ENCODE assay signal across 30 cellular contexts in genomic region chrX:139851730-139852129, GRCh38.
DNase-seq lines count a peak whose midpoint lies in the region; ATAC-seq and TF ChIP-seq lines count a peak whose summit lies in the region.
"Had no signal": no experiment of that assay in that cellular context is flagged by ENCODE, and none has a peak within 500 bp of the region (broad histone marks: within the 10 kb centered on the region; RNA-seq: fewer than 3 reads in every experiment).

No MANE protein-coding gene starts in this region.

- H3K4me2 ChIP-seq in mesendoderm (ENCODE audit: low read length): no peak overlapping the region

- H3K4ac ChIP-seq in mesendoderm (ENCODE audit: low read depth, low read length): no peak overlapping the region

- peaks cover 2% of the 10 kb centered on the region for H3K79me1 ChIP-seq in mesendoderm (ENCODE audit: low read length)

- ATAC-seq in SK-N-SH treated with all-trans-retinoic acid at 6 μM for 48 hours: peak; percentile 38; the same call in 2 of the 3 replicates
- no peak for ATAC-seq in HG02610 (IDR thresholded peaks at IDR 0.05; ENCODE audit: unreplicated experiment)
- ATAC-seq: heart right ventricle; mucosa of descending colon; natural killer cell; Panc1; stimulated activated naive B cell treated with anti-CD40 and anti-IgM and Interleukin-4, amounts not matched to agents 10 μg/mL and 1 μg/mL and 100 μg/mL, for 72 hours; upper lobe of right lung had no signal

- no peak overlapping the region for H3K18ac ChIP-seq in mesendoderm (ENCODE audit: low read length)

- H3K9me3 ChIP-seq in tibial nerve: no peaks in the 10 kb centered on the region
- H3K9me3 ChIP-seq: heart right ventricle, mucosa of descending colon, suprapubic skin, upper lobe of right lung had no signal

- no peak for TF ChIP-seq EP300 in tibial nerve (IDR thresholded peaks at IDR 0.05)

- no peak overlapping the region for H2BK120ac ChIP-seq in mesendoderm (ENCODE audit: low read depth, low read length)

- no peak for TF ChIP-seq CTCF in fibroblast of mammary gland (conservative IDR thresholded peaks at IDR 0.05; ENCODE audit: control insufficient read depth, insufficient read depth, low read depth, low read length)
- no peak for TF ChIP-seq CTCF in tibial nerve (IDR thresholded peaks at IDR 0.05)

- H2BK15ac ChIP-seq in mesendoderm (replicated peaks; ENCODE audit: low read depth): no peak overlapping the region

- H2BK5ac ChIP-seq in mesendoderm (ENCODE audit: low read length): no peak overlapping the region

- H3K27ac ChIP-seq in tibial nerve (no peak overlapping the region), mesendoderm (ENCODE audit: low read depth, low read length) (no peak overlapping the region)
- H3K27ac ChIP-seq: heart right ventricle, skin epidermis, suprapubic skin, upper lobe of right lung had no signal

- H3K23ac ChIP-seq in mesendoderm (ENCODE audit: low read length): no peak overlapping the region

- peak; percentile 17 for DNase-seq in ELR (ENCODE audit: low read depth)
- DNase-seq in fibroblast of mammary gland (ENCODE audit: low read depth): peak; percentile 20
- no peak for DNase-seq in tibial nerve (ENCODE audit: low spot score in 2 of 2)
- no peak for DNase-seq in COR-L47 (lab: John Stamatoyannopoulos, UW)
- no peak for DNase-seq in mesendoderm
- DNase-seq: activated CD8-positive, alpha-beta memory T cell treated with anti-CD3 and anti-CD28 coated beads for 24 hours; activated T-cell treated with anti-CD3 and anti-CD28 coated beads for 4 hours; AML-193; anterior cingulate cortex; caudate nucleus; CD4-positive, alpha-beta T cell; erythroblast; foreskin melanocyte; heart right ventricle; kidney glomerular epithelial cell; mucosa of descending colon; natural killer cell; NCI-H146; NCI-H774; SHP77 treated with DMSO at 0.1 percent for 48 hours; stimulated activated naive B cell treated with anti-CD40 and anti-IgM and Interleukin-4, amounts not matched to agents 10 μg/mL and 1 μg/mL and 100 μg/mL, for 72 hours; SW 1271; T-helper 9 cell; upper lobe of right lung had no signal

- whole genome bisulfite sequencing in tibial nerve, 2 donors: 96% methylated on average over 3 of the region's 3 CpGs
- WGBS in mesendoderm (ENCODE audit: extremely low coverage, insufficient coverage, low lambda C conversion rate): no CpG with 5 or more reads among the region's 3 CpGs

- H4K8ac ChIP-seq in mesendoderm (ENCODE audit: low read depth, low read length): no peak overlapping the region

- H4K5ac ChIP-seq in mesendoderm (ENCODE audit: low read length): no peak overlapping the region

- H3K56ac ChIP-seq in mesendoderm (ENCODE audit: low read length): no peak overlapping the region

- no peak overlapping the region for H3K9ac ChIP-seq in mesendoderm (ENCODE audit: low read length)

- no peak overlapping the region for H2AK5ac ChIP-seq in mesendoderm (ENCODE audit: low read length)

- no peaks in the 10 kb centered on the region for H3K27me3 ChIP-seq in tibial nerve
- no peaks in the 10 kb centered on the region for H3K27me3 ChIP-seq in mesendoderm (ENCODE audit: insufficient read depth, low read length, poor library complexity)
- H3K27me3 ChIP-seq: heart right ventricle, suprapubic skin, upper lobe of right lung had no signal

- H3K4me3 ChIP-seq in fibroblast of mammary gland (ENCODE audit: control insufficient read depth, low read depth, low read length) (no peak overlapping the region), tibial nerve (no peak overlapping the region), mesendoderm (ENCODE audit: low read length) (no peak overlapping the region)
- H3K4me3 ChIP-seq: heart right ventricle, lung, mucosa of descending colon, skin epidermis, suprapubic skin, upper lobe of right lung had no signal

- no peak for TF ChIP-seq POLR2A in tibial nerve (IDR thresholded peaks at IDR 0.05)

- H3K36me3 ChIP-seq in tibial nerve (no peaks in the 10 kb centered on the region), mesendoderm (ENCODE audit: control insufficient read depth, insufficient read depth, low read length) (no peaks in the 10 kb centered on the region)
- H3K36me3 ChIP-seq: heart right ventricle, suprapubic skin, upper lobe of right lung had no signal

- no peaks in the 10 kb centered on the region for H3K79me2 ChIP-seq in mesendoderm (ENCODE audit: control insufficient read depth, insufficient read depth, low read length)

- H3K4me1 ChIP-seq in tibial nerve (no peaks in the 10 kb centered on the region), mesendoderm (ENCODE audit: control insufficient read depth, low read depth, low read length) (no peaks in the 10 kb centered on the region)
- H3K4me1 ChIP-seq: heart right ventricle, suprapubic skin, upper lobe of right lung had no signal

TF ChIP-seq in SK-N-SH treated with all-trans-retinoic acid at 6 μM for 48 hours, 23 proteins besides CTCF, POLR2A, EP300 and RAD21:
- TF ChIP-seq CSDC2 (CRISPR knock-in tag; IDR thresholded peaks at IDR 0.05): no peak
- TF ChIP-seq ARNTL (CRISPR knock-in tag; IDR thresholded peaks at IDR 0.05; ENCODE audit: borderline replicate concordance, low read depth): no peak
- TF ChIP-seq ZNF565 (CRISPR knock-in tag; conservative IDR thresholded peaks at IDR 0.05; ENCODE audit: low read depth): no peak
- no peak for TF ChIP-seq ZFP3 (CRISPR knock-in tag; IDR thresholded peaks at IDR 0.05)
- TF ChIP-seq CSRNP3 (CRISPR knock-in tag; IDR thresholded peaks at IDR 0.05): no peak
- TF ChIP-seq RARB (CRISPR knock-in tag; IDR thresholded peaks at IDR 0.05): no peak
- TF ChIP-seq SNAI2 (CRISPR knock-in tag; IDR thresholded peaks at IDR 0.05): no peak
- no peak for TF ChIP-seq CREB5 (CRISPR knock-in tag; IDR thresholded peaks at IDR 0.05; ENCODE audit: low read depth)
- TF ChIP-seq PPARA (CRISPR knock-in tag; IDR thresholded peaks at IDR 0.05; ENCODE audit: borderline replicate concordance): no peak
TF ChIP-seq in SK-N-SH treated with all-trans-retinoic acid at 6 μM for 48 hours: peak in this region for 0.

Comparison
In these comparisons a context has a peak if more than half of its experiments do, and no peak if none do; other contexts are left out.
1. DNase-seq: peak in ELR (single experiment) and fibroblast of mammary gland (single experiment); none in tibial nerve (0 of 2), COR-L47 (single experiment) and mesendoderm (single experiment).